8 cellular contexts compared by ENCODE assay signal in genomic region chr4:102867278-102868152, GRCh38. TPM values are rescaled to one million over a fixed set of nuclear protein-coding genes. Genes with fewer than 3 reads are reported as not detected.
A peak's percentile ranks its signal among the peaks of the same experiment; 100 is the strongest.
DNase-seq lines count a peak whose midpoint lies in the region; ATAC-seq and TF ChIP-seq lines count a peak whose summit lies in the region.

No MANE protein-coding gene starts in this region.

- no peaks in the 10 kb centered on the region for H3K9me2 ChIP-seq in PC-9 (ENCODE audit: insufficient read depth)

- H3K9me3 ChIP-seq in PC-9 (ENCODE audit: insufficient read depth, low read depth) (no peaks in the 10 kb centered on the region), endodermal cell (ENCODE audit: control insufficient read depth, low read length) (no peaks in the 10 kb centered on the region), psoas muscle (no peaks in the 10 kb centered on the region)

- H3K4me1 ChIP-seq in PC-9 (replicated peaks; ENCODE audit: insufficient read depth) = peaks cover 34% of the 10 kb centered on the region
- peaks cover 3% of the 10 kb centered on the region for H3K4me1 ChIP-seq in endodermal cell (ENCODE audit: control insufficient read depth, insufficient read depth, low read length)
- peaks cover 20% of the 10 kb centered on the region for H3K4me1 ChIP-seq in psoas muscle

- intact Hi-C loops in PC-9 (cut with micrococcal nuclease; ENCODE audit: unreplicated experiment) = loop anchor here (2.0 kb wide), 3 partner anchors 107 to 367 kb away; partner anchors contain the start of genes MANBA and NFKB1
- intact Hi-C loops in psoas muscle (cut with DNase I) = loop anchor here (2.0 to 10.0 kb wide), 4 partner anchors 39 to 227 kb away; partner anchors contain the start of genes BDH2 (in 1 of the 2), MANBA (in 1 of the 2) and UBE2D3 (in 1 of the 2)
- intact Hi-C loops in head of caudate nucleus (cut with DNase I) = loop anchor here (2.0 kb wide), 1 partner anchor 41 kb away; the partner anchor contains the start of gene UBE2D3

- H3K27ac ChIP-seq in PC-9 (peak overlapping the region; percentile 94), endodermal cell (ENCODE audit: low read depth, low read length) (no peak overlapping the region), psoas muscle (peak overlapping the region; percentile 91)

- WGBS in endodermal cell (ENCODE audit: insufficient coverage in 1 of 2, insufficient read length in 1 of 2), 2 experiments = 87 to 96% methylated on average over 8 to 11 of the region's 12 CpGs
- 80 to 85% (median 83%) methylated on average over 12 of the region's 12 CpGs for WGBS in psoas muscle, 3 donors

- POLR2A ChIA-PET in PC-9 (lab: Charles Lee; ENCODE audit: unreplicated experiment) = no interaction called here

- no peaks in the 10 kb centered on the region for H3K27me3 Mint-ChIP-seq in endodermal cell (ENCODE audit: insufficient read depth)

- peaks cover 11% of the 10 kb centered on the region for H3K36me3 Mint-ChIP-seq in endodermal cell (ENCODE audit: low read depth)

- H3K9ac ChIP-seq in endodermal cell (ENCODE audit: extremely low read depth, low read length, poor library complexity, severe bottlenecking) = peak overlapping the region; percentile 80

- ATAC-seq in psoas muscle = no peak

- H3K27ac Mint-ChIP-seq in endodermal cell = peak overlapping the region; percentile 98

- peaks cover 50% of the 10 kb centered on the region for H3K79me2 ChIP-seq in PC-9 (ENCODE audit: low read depth)

- H3K4me2 ChIP-seq in PC-9 = peak overlapping the region; percentile 96

- CTCF ChIA-PET in PC-9 (lab: Charles Lee) = no interaction called here

- peaks cover 30% of the 10 kb centered on the region for H3K4me1 Mint-ChIP-seq in endodermal cell

- no peaks in the 10 kb centered on the region; the same call in 1 of the 2 replicates for H3K36me3 ChIP-seq in PC-9 (ENCODE audit: low read depth)
- no peaks in the 10 kb centered on the region for H3K36me3 ChIP-seq in endodermal cell (ENCODE audit: control insufficient read depth, insufficient read depth, low read length)
- no peaks in the 10 kb centered on the region for H3K36me3 ChIP-seq in psoas muscle (ENCODE audit: insufficient read depth in 1 of 2, low read depth in 1 of 2)

- H2AFZ ChIP-seq in PC-9 = peak overlapping the region; percentile 88

- H3K4me3 ChIP-seq in PC-9 (peak overlapping the region; percentile 80), endodermal cell (ENCODE audit: low read length) (peak overlapping the region; percentile 94), psoas muscle (peak overlapping the region; percentile 82)

- H3K9me3 Mint-ChIP-seq in endodermal cell = no peaks in the 10 kb centered on the region

- H4K20me1 ChIP-seq in PC-9 (ENCODE audit: insufficient read depth) = no peaks in the 10 kb centered on the region

- TF ChIP-seq CTCF in PC-9 (conservative IDR thresholded peaks at IDR 0.05) (no peak), endodermal cell (conservative IDR thresholded peaks at IDR 0.05) (no peak), psoas muscle (IDR thresholded peaks at IDR 0.05) (no peak)

- peaks cover 15% of the 10 kb centered on the region; the same call in 1 of the 2 replicates for H3F3A ChIP-seq in PC-9 (ENCODE audit: insufficient read depth, low read depth)

- no TSS peak for BruUV-seq in PC-9 (replicated peaks; lab: Mats Ljungman, UMichigan)

- H3K4me3 Mint-ChIP-seq in endodermal cell = peak overlapping the region; percentile 80

- H3K27me3 ChIP-seq in PC-9 (ENCODE audit: insufficient read depth, low read depth) = no peaks in the 10 kb centered on the region
- H3K27me3 ChIP-seq in endodermal cell (ENCODE audit: control insufficient read depth, insufficient read depth, low read length, poor library complexity, severe bottlenecking) = no peaks in the 10 kb centered on the region
- H3K27me3 ChIP-seq in psoas muscle (ENCODE audit: insufficient read depth in 3 of 3, low read length in 2 of 3) = no peaks in the 10 kb centered on the region

- DNase-seq in SKM-1 treated with dmso at 0.1 percent for 144 hours (lab: John Stamatoyannopoulos, UW; ENCODE audit: unreplicated experiment) = peak; percentile 20
- no peak for DNase-seq in SKM-1 (lab: John Stamatoyannopoulos, UW; ENCODE audit: unreplicated experiment)
- no peak for DNase-seq in PC-9
- no peak for DNase-seq in endodermal cell
- no peak for DNase-seq in psoas muscle
- DNase-seq in head of caudate nucleus = no peak
- DNase-seq in NCI-H2171 (lab: John Stamatoyannopoulos, UW) = no peak
- DNase-seq in NCI-H526 (lab: John Stamatoyannopoulos, UW) = no peak

RNA-seq across cellular contexts. Expression of gene CISD2, which starts 1.3 kb away (rescaled TPM):
- 23.1 and 26.9 TPM in 2 replicates for total RNA-seq in PC-9 (2021)
- total RNA-seq in endodermal cell = 10 to 100 TPM; 36.9 to 38.5 TPM
- 50.0 TPM for polyA plus RNA-seq in endodermal cell (2013, experiment 1 of 2)
- polyA plus RNA-seq in endodermal cell (2013, experiment 2 of 2) = 54.6 TPM
- total RNA-seq in psoas muscle = 10 to 100 TPM in 2 of 4 donors, 1 to 10 TPM in 2; 6.2 to 13.0 (median 9.1) TPM
- polyA plus RNA-seq in psoas muscle = 10 to 100 TPM; 11.4 to 19.3 (median 15.7) TPM

RNA-seq across cellular contexts. Expression of gene UBE2D3, which starts 40.2 kb away (rescaled TPM):
- 154 and 183 TPM in 2 replicates for total RNA-seq in PC-9 (2021)
- 100 to 1,000 TPM; 283 to 310 TPM for total RNA-seq in endodermal cell
- 349 TPM for polyA plus RNA-seq in endodermal cell (2013, experiment 1 of 2)
- 290 TPM for polyA plus RNA-seq in endodermal cell (2013, experiment 2 of 2)
- 100 to 1,000 TPM; 221 to 367 (median 346) TPM for total RNA-seq in psoas muscle
- polyA plus RNA-seq in psoas muscle = 100 to 1,000 TPM; 239 to 629 (median 498) TPM
